In genomic region chr1:235866207-235866912, GRCh38 we compare ENCODE assay signal across 1 cellular context.
TF ChIP-seq lines count a peak whose summit lies in the region.

Gene LYST (minus strand): TSS chr1:235866906. CDS start chr1:235830417, 36,489 bp downstream.

TF ChIP-seq in HEK293, 187 proteins besides CTCF, POLR2A, EP300 and RAD21 (continued from another document and continues in another):
- no peak for TF ChIP-seq ZNF302 (tag by site-specific recombination; IDR thresholded peaks at IDR 0.05; ENCODE audit: low read depth)
- 0 out of 2 replicates have a peak, but pooled peaks have one; percentile 7 for TF ChIP-seq REST (tag by site-specific recombination; IDR thresholded peaks at IDR 0.05)
- no peak for TF ChIP-seq ZNF596 (tag by site-specific recombination; IDR thresholded peaks at IDR 0.05)
- peak; percentile 80; the same call in 1 of the 2 replicates for TF ChIP-seq ZSCAN5A (tag by site-specific recombination; IDR thresholded peaks at IDR 0.05)
- TF ChIP-seq HOXD13 (CRISPR knock-in tag; IDR thresholded peaks at IDR 0.05; ENCODE audit: borderline replicate concordance) = no peak
- peak; percentile 62; the same call in 1 of the 2 replicates for TF ChIP-seq ZBTB48 (tag by site-specific recombination; IDR thresholded peaks at IDR 0.05)
- peak; percentile 52; the same call in 1 of the 2 replicates for TF ChIP-seq ZFP37 (tag by site-specific recombination; IDR thresholded peaks at IDR 0.05)
- no peak for TF ChIP-seq HOXA7 (CRISPR knock-in tag; IDR thresholded peaks at IDR 0.05; ENCODE audit: borderline replicate concordance)
- TF ChIP-seq ZNF433 (tag by site-specific recombination; IDR thresholded peaks at IDR 0.05; ENCODE audit: low read depth) = no peak
- TF ChIP-seq ZFP3 (tag by site-specific recombination; IDR thresholded peaks at IDR 0.05; ENCODE audit: low read depth) = no peak
- TF ChIP-seq ZNF701 (tag by site-specific recombination; IDR thresholded peaks at IDR 0.05) = no peak
- TF ChIP-seq, protein P1, sequence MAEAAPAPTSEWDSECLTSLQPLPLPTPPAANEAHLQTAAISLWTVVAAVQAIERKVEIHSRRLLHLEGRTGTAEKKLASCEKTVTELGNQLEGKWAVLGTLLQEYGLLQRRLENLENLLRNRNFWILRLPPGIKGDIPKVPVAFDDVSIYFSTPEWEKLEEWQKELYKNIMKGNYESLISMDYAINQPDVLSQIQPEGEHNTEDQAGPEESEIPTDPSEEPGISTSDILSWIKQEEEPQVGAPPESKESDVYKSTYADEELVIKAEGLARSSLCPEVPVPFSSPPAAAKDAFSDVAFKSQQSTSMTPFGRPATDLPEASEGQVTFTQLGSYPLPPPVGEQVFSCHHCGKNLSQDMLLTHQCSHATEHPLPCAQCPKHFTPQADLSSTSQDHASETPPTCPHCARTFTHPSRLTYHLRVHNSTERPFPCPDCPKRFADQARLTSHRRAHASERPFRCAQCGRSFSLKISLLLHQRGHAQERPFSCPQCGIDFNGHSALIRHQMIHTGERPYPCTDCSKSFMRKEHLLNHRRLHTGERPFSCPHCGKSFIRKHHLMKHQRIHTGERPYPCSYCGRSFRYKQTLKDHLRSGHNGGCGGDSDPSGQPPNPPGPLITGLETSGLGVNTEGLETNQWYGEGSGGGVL (tag by site-specific recombination; IDR thresholded peaks at IDR 0.05) = peak; percentile 69
- TF ChIP-seq ZNF76 (tag by site-specific recombination; IDR thresholded peaks at IDR 0.05; ENCODE audit: borderline replicate concordance, low read depth) = no peak; the same call in none of the 2 replicates
- peak; percentile 29; the same call in 1 of the 2 replicates for TF ChIP-seq ZIC2 (tag by site-specific recombination; IDR thresholded peaks at IDR 0.05)
- TF ChIP-seq ZNF621 (tag by site-specific recombination; IDR thresholded peaks at IDR 0.05) = no peak
- TF ChIP-seq SP7 (tag by site-specific recombination; IDR thresholded peaks at IDR 0.05) = 0 out of 2 replicates have a peak, but pooled peaks have one; percentile 53
- no peak for TF ChIP-seq ZNF366 (tag by site-specific recombination; conservative IDR thresholded peaks at IDR 0.05)
- no peak for TF ChIP-seq ZNF510 (tag by site-specific recombination; IDR thresholded peaks at IDR 0.05; ENCODE audit: insufficient replicate concordance)
- peak; percentile 30; the same call in 1 of the 2 replicates for TF ChIP-seq ZBTB1 (tag by site-specific recombination; IDR thresholded peaks at IDR 0.05)
- no peak for TF ChIP-seq ZNF626 (tag by site-specific recombination; IDR thresholded peaks at IDR 0.05)
- peak; percentile 67 for TF ChIP-seq YY1 (tag by site-specific recombination; IDR thresholded peaks at IDR 0.05)
- no peak for TF ChIP-seq IKZF3 (tag by site-specific recombination; IDR thresholded peaks at IDR 0.05)
- no peak for TF ChIP-seq ZNF624 (tag by site-specific recombination; IDR thresholded peaks at IDR 0.05)
- no peak for TF ChIP-seq ZNF473 (tag by site-specific recombination; IDR thresholded peaks at IDR 0.05)
- TF ChIP-seq TRIM28 (IDR thresholded peaks at IDR 0.05; ENCODE audit: borderline replicate concordance, low read length) = no peak
- TF ChIP-seq ZNF707 (tag by site-specific recombination; IDR thresholded peaks at IDR 0.05) = no peak
- no peak; the same call in 1 of the 2 replicates for TF ChIP-seq BCL11A (tag by site-specific recombination; IDR thresholded peaks at IDR 0.05; ENCODE audit: low read depth)
- TF ChIP-seq, protein P2, sequence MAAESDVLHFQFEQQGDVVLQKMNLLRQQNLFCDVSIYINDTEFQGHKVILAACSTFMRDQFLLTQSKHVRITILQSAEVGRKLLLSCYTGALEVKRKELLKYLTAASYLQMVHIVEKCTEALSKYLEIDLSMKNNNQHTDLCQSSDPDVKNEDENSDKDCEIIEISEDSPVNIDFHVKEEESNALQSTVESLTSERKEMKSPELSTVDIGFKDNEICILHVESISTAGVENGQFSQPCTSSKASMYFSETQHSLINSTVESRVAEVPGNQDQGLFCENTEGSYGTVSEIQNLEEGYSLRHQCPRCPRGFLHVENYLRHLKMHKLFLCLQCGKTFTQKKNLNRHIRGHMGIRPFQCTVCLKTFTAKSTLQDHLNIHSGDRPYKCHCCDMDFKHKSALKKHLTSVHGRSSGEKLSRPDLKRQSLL (tag by site-specific recombination; IDR thresholded peaks at IDR 0.05) = no peak
- no peak for TF ChIP-seq ZNF776 (tag by site-specific recombination; IDR thresholded peaks at IDR 0.05; ENCODE audit: borderline replicate concordance)
- TF ChIP-seq ZBTB44 (tag by site-specific recombination; IDR thresholded peaks at IDR 0.05) = 0 out of 2 replicates have a peak, but pooled peaks have one; percentile 40
- no peak for TF ChIP-seq ZNF544 (tag by site-specific recombination; IDR thresholded peaks at IDR 0.05)
- TF ChIP-seq ZNF610 (tag by site-specific recombination; IDR thresholded peaks at IDR 0.05; ENCODE audit: borderline replicate concordance) = peak; percentile 41; the same call in 1 of the 2 replicates
- TF ChIP-seq ZBTB8A (tag by site-specific recombination; IDR thresholded peaks at IDR 0.05) = peak; percentile 99
- TF ChIP-seq, protein P3, sequence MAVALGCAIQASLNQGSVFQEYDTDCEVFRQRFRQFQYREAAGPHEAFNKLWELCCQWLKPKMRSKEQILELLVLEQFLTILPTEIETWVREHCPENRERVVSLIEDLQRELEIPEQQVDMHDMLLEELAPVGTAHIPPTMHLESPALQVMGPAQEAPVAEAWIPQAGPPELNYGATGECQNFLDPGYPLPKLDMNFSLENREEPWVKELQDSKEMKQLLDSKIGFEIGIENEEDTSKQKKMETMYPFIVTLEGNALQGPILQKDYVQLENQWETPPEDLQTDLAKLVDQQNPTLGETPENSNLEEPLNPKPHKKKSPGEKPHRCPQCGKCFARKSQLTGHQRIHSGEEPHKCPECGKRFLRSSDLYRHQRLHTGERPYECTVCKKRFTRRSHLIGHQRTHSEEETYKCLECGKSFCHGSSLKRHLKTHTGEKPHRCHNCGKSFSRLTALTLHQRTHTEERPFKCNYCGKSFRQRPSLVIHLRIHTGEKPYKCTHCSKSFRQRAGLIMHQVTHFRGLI (tag by site-specific recombination; IDR thresholded peaks at IDR 0.05) = no peak
- peak; percentile 61; the same call in 1 of the 2 replicates for TF ChIP-seq KLF8 (tag by site-specific recombination; IDR thresholded peaks at IDR 0.05)
- no peak for TF ChIP-seq ZNF133 (tag by site-specific recombination; IDR thresholded peaks at IDR 0.05)
- no peak for TF ChIP-seq ZSCAN23 (tag by site-specific recombination; IDR thresholded peaks at IDR 0.05)
- no peak for TF ChIP-seq ZNF654 (tag by site-specific recombination; IDR thresholded peaks at IDR 0.05; ENCODE audit: low read depth)
- peak; percentile 95 for TF ChIP-seq ZSCAN30 (tag by site-specific recombination; IDR thresholded peaks at IDR 0.05)
- TF ChIP-seq ZNF645 (tag by site-specific recombination; IDR thresholded peaks at IDR 0.05) = no peak
- peak; percentile 91 for TF ChIP-seq EGR2 (tag by site-specific recombination; IDR thresholded peaks at IDR 0.05; ENCODE audit: low read depth)
- TF ChIP-seq SALL2 (tag by site-specific recombination; IDR thresholded peaks at IDR 0.05; ENCODE audit: borderline replicate concordance) = no peak
- no peak for TF ChIP-seq ZNF18 (tag by site-specific recombination; IDR thresholded peaks at IDR 0.05)
- TF ChIP-seq ELK4 (IDR thresholded peaks at IDR 0.05; ENCODE audit: borderline replicate concordance, low read depth, low read length) = no peak
- TF ChIP-seq ZNF670 (tag by site-specific recombination; IDR thresholded peaks at IDR 0.05; ENCODE audit: low read depth) = no peak
- TF ChIP-seq ZNF664 (tag by site-specific recombination; IDR thresholded peaks at IDR 0.05) = no peak
- TF ChIP-seq ZFP69B (tag by site-specific recombination; IDR thresholded peaks at IDR 0.05) = peak; percentile 83
- no peak for TF ChIP-seq ZNF157 (tag by site-specific recombination; IDR thresholded peaks at IDR 0.05)
- no peak for TF ChIP-seq KLF7 (tag by site-specific recombination; IDR thresholded peaks at IDR 0.05; ENCODE audit: borderline replicate concordance)
- no peak for TF ChIP-seq ZNF791 (tag by site-specific recombination; IDR thresholded peaks at IDR 0.05)
- TF ChIP-seq ZNF341 (tag by site-specific recombination; IDR thresholded peaks at IDR 0.05; ENCODE audit: low read depth) = peak; percentile 69
- peak; percentile 89 for TF ChIP-seq ZNF692 (tag by site-specific recombination; IDR thresholded peaks at IDR 0.05)
